In genomic region chr17:63842540-63843386, GRCh38 we compare ENCODE assay signal across 1 cellular context.
TF ChIP-seq lines count a peak whose summit lies in the region.

Gene SMARCD2, minus strand, starts transcription at chr17:63842685. Its CDS starts 11 bp downstream, at chr17:63842674.

TF ChIP-seq in HepG2, 621 proteins besides CTCF, POLR2A, EP300 and RAD21 (continued from another document and continues in another):
- TF ChIP-seq ZBED4 (CRISPR knock-in tag; IDR thresholded peaks at IDR 0.05; ENCODE audit: borderline replicate concordance), result peak; percentile 100
- peak; percentile 96 for TF ChIP-seq ZFP37 (CRISPR knock-in tag; IDR thresholded peaks at IDR 0.05; ENCODE audit: borderline replicate concordance)
- no peak for TF ChIP-seq EHMT2 (IDR thresholded peaks at IDR 0.05; ENCODE audit: borderline replicate concordance, low read depth, low read length)
- TF ChIP-seq ZBTB26 (CRISPR knock-in tag; IDR thresholded peaks at IDR 0.05; ENCODE audit: borderline replicate concordance), result peak; percentile 69; the same call in 1 of the 2 replicates
- peak; percentile 90 for TF ChIP-seq MYC (CRISPR knock-in tag; IDR thresholded peaks at IDR 0.05; ENCODE audit: borderline replicate concordance)
- TF ChIP-seq ZNF513 (CRISPR knock-in tag; conservative IDR thresholded peaks at IDR 0.05), result 0 out of 2 replicates have a peak, but pooled peaks have one; percentile 76
- TF ChIP-seq HBP1 (CRISPR knock-in tag; IDR thresholded peaks at IDR 0.05; ENCODE audit: low read depth), result peak; percentile 57
- TF ChIP-seq NFKBIZ (CRISPR knock-in tag; IDR thresholded peaks at IDR 0.05), result peak; percentile 48; the same call in 1 of the 2 replicates
- no peak for TF ChIP-seq NBN (conservative IDR thresholded peaks at IDR 0.05)
- TF ChIP-seq ZNF180 (CRISPR knock-in tag; IDR thresholded peaks at IDR 0.05; ENCODE audit: borderline replicate concordance, low read depth), result no peak; the same call in 1 of the 2 replicates
- no peak for TF ChIP-seq WIZ (CRISPR knock-in tag; IDR thresholded peaks at IDR 0.05)
- no peak for TF ChIP-seq PAF1 (CRISPR knock-in tag; IDR thresholded peaks at IDR 0.05)
- TF ChIP-seq DMTF1 (CRISPR knock-in tag; IDR thresholded peaks at IDR 0.05), result peak; percentile 25; the same call in 1 of the 2 replicates
- 0 out of 2 replicates have a peak, but pooled peaks have one; percentile 74 for TF ChIP-seq U2AF2 (IDR thresholded peaks at IDR 0.05; ENCODE audit: low read depth, low read length)
- peak; percentile 97 for TF ChIP-seq HOXA9 (CRISPR knock-in tag; IDR thresholded peaks at IDR 0.05; ENCODE audit: borderline replicate concordance)
- no peak for TF ChIP-seq ZNF383 (CRISPR knock-in tag; IDR thresholded peaks at IDR 0.05; ENCODE audit: borderline replicate concordance)
- peak; percentile 99 for TF ChIP-seq HOXA5 (CRISPR knock-in tag; IDR thresholded peaks at IDR 0.05)
- no peak for TF ChIP-seq MBD4 (IDR thresholded peaks at IDR 0.05; ENCODE audit: borderline replicate concordance, low read length)
- TF ChIP-seq ZNF260 (CRISPR knock-in tag; IDR thresholded peaks at IDR 0.05; ENCODE audit: borderline replicate concordance, low read depth), result peak; percentile 77; the same call in 1 of the 2 replicates
- TF ChIP-seq PBX3 (CRISPR knock-in tag; IDR thresholded peaks at IDR 0.05; ENCODE audit: borderline replicate concordance), result peak; percentile 60
- peak; percentile 67 for TF ChIP-seq TEF (CRISPR knock-in tag; IDR thresholded peaks at IDR 0.05)
- peak; percentile 100 for TF ChIP-seq ZNF788 (CRISPR knock-in tag; IDR thresholded peaks at IDR 0.05; ENCODE audit: borderline replicate concordance)
- TF ChIP-seq MAF1 (CRISPR knock-in tag; IDR thresholded peaks at IDR 0.05; ENCODE audit: borderline replicate concordance), result peak; percentile 95
- TF ChIP-seq JUNB (CRISPR knock-in tag; IDR thresholded peaks at IDR 0.05; ENCODE audit: borderline replicate concordance), result peak; percentile 59; the same call in 1 of the 2 replicates
- TF ChIP-seq GMEB1 (CRISPR knock-in tag; IDR thresholded peaks at IDR 0.05; ENCODE audit: borderline replicate concordance), result peak; percentile 94
- peak; percentile 45; the same call in 1 of the 2 replicates for TF ChIP-seq ZFAT (CRISPR knock-in tag; conservative IDR thresholded peaks at IDR 0.05)
- peak; percentile 74 for TF ChIP-seq ZNF547 (CRISPR knock-in tag; IDR thresholded peaks at IDR 0.05)
- peak; percentile 83 for TF ChIP-seq ZNF256 (CRISPR knock-in tag; conservative IDR thresholded peaks at IDR 0.05)
- peak; percentile 95 for TF ChIP-seq GABPB1 (CRISPR knock-in tag; IDR thresholded peaks at IDR 0.05)
- TF ChIP-seq SOX5 (CRISPR knock-in tag; IDR thresholded peaks at IDR 0.05; ENCODE audit: borderline replicate concordance), result peak; percentile 76; the same call in 1 of the 2 replicates
- no peak for TF ChIP-seq NONO (IDR thresholded peaks at IDR 0.05)
- peak; percentile 98 for TF ChIP-seq NONO (CRISPR knock-in tag; conservative IDR thresholded peaks at IDR 0.05)
- no peak for TF ChIP-seq ZUFSP (CRISPR knock-in tag; IDR thresholded peaks at IDR 0.05; ENCODE audit: borderline replicate concordance)
- TF ChIP-seq NR2F1 (CRISPR knock-in tag; IDR thresholded peaks at IDR 0.05), result peak; percentile 97 to 99
- TF ChIP-seq KDM4B (CRISPR knock-in tag; IDR thresholded peaks at IDR 0.05), result peak; percentile 96; the same call in 1 of the 2 replicates
- TF ChIP-seq CENPT (CRISPR knock-in tag; IDR thresholded peaks at IDR 0.05; ENCODE audit: low read depth), result 0 out of 2 replicates have a peak, but pooled peaks have one; percentile 40
- TF ChIP-seq ZNF501 (CRISPR knock-in tag; IDR thresholded peaks at IDR 0.05), result peak; percentile 81
- TF ChIP-seq ZNF7 (CRISPR knock-in tag; IDR thresholded peaks at IDR 0.05), result peak; percentile 52; the same call in 1 of the 2 replicates
- TF ChIP-seq FOSL1 (CRISPR knock-in tag; IDR thresholded peaks at IDR 0.05; ENCODE audit: borderline replicate concordance), result 0 out of 2 replicates have a peak, but pooled peaks have one; percentile 54
- TF ChIP-seq POLR2G (IDR thresholded peaks at IDR 0.05; ENCODE audit: low read depth, low read length), result peak; percentile 88
- no peak; the same call in 1 of the 2 replicates for TF ChIP-seq PLSCR1 (CRISPR knock-in tag; IDR thresholded peaks at IDR 0.05; ENCODE audit: borderline replicate concordance)
- TF ChIP-seq ZNF614 (CRISPR knock-in tag; IDR thresholded peaks at IDR 0.05; ENCODE audit: borderline replicate concordance), result peak; percentile 97
- TF ChIP-seq ZNF768 (CRISPR knock-in tag; IDR thresholded peaks at IDR 0.05), result peak; percentile 89
- peak; percentile 2; the same call in 1 of the 2 replicates for TF ChIP-seq ZNF333 (CRISPR knock-in tag; IDR thresholded peaks at IDR 0.05; ENCODE audit: borderline replicate concordance)
- peak; percentile 95 for TF ChIP-seq PTBP1 (IDR thresholded peaks at IDR 0.05; ENCODE audit: low read depth, low read length, poor library complexity, severe bottlenecking)
- peak; percentile 27 for TF ChIP-seq ZEB1 (IDR thresholded peaks at IDR 0.05; ENCODE audit: insufficient replicate concordance, low read depth)
